In the genomic region with DNA sequence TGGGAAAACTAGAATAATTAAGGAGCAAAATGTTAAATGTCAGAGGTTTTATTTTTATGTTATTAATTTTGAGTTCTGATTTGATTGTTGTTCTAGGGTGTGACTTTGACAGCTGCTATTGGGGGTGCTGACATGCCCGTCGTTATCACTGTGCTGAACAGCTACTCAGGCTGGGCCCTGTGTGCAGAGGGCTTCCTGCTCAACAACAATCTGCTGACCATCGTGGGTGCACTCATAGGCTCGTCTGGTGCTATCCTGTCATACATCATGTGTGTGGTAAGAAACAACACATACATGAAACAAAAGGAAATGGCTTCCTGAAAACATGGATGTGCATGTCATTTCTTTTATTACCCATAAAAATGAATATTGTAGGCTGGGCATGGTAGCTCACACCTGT, we compare ENCODE assay signal across 25 cellular contexts.
"Had no signal": no experiment of that assay in that cellular context is flagged by ENCODE, and none has a peak within 500 bp of the region (broad histone marks: within the 10 kb centered on the region; RNA-seq: fewer than 3 reads in every experiment).

No MANE protein-coding gene starts in this region.

- H3K4me1 Mint-ChIP-seq: memory B cell; neural progenitor cell; stimulated activated naive B cell treated with anti-CD40 and anti-IgM and Interleukin-4, amounts not matched to agents 10 μg/mL and 1 μg/mL and 100 μg/mL, for 72 hours had no signal

- ATAC-seq: activated CD8-positive, alpha-beta T cell treated with anti-CD3 and anti-CD28 coated beads, Interleukin-2, amount 10 ng/mL, durations not matched to agents 7 days and 5 days; effector memory CD8-positive, alpha-beta T cell; esophagus mucosa; naive thymus-derived CD8-positive, alpha-beta T cell; stimulated activated naive B cell treated with anti-CD40 and anti-IgM and Interleukin-4, amounts not matched to agents 10 μg/mL and 1 μg/mL and 100 μg/mL, for 72 hours had no signal

- H3K36me3 ChIP-seq: neural progenitor cell, prostate gland had no signal

- H3K27ac Mint-ChIP-seq: activated CD8-positive, alpha-beta T cell treated with anti-CD3 and anti-CD28 coated beads, Interleukin-2, amount 10 ng/mL, durations not matched to agents 7 days and 5 days; activated naive CD4-positive, alpha-beta T cell treated with anti-CD3 and anti-CD28 coated beads, Interleukin-2, amount 50 U/mL, for 24 hours; effector memory CD8-positive, alpha-beta T cell; memory B cell; neural progenitor cell; stimulated activated naive B cell treated with anti-CD40 and anti-IgM and Interleukin-4, amounts not matched to agents 10 μg/mL and 1 μg/mL and 100 μg/mL, for 72 hours had no signal

- DNase-seq: activated CD4-positive, alpha-beta T cell treated with anti-CD3 and anti-CD28 coated beads for 1 hour; activated CD4-positive, alpha-beta T cell treated with anti-CD3 and anti-CD28 coated beads, Interleukin-2, amount 50 U/mL, for 1 hour; activated CD8-positive, alpha-beta T cell treated with anti-CD3 and anti-CD28 coated beads, Interleukin-2, amount 10 ng/mL, durations not matched to agents 7 days and 5 days; activated gamma-delta T cell treated with Interleukin-2 at 50 U/mL for 16 hours; activated T-cell treated with anti-CD3 and anti-CD28 coated beads, Interleukin-2, amount 50 U/mL, for 1 hour; adrenal gland; central memory CD4-positive, alpha-beta T cell; dorsolateral prefrontal cortex; effector memory CD8-positive, alpha-beta T cell; gastrocnemius medialis; hypothalamus; mucosa of descending colon; naive thymus-derived CD8-positive, alpha-beta T cell; stimulated activated CD4-positive, alpha-beta T cell treated with anti-CD3 and anti-CD28 coated beads, Interleukin-2, amount 100 ng/mL, for 24 hours; stimulated activated naive B cell treated with anti-CD40 and anti-IgM and Interleukin-4, amounts not matched to agents 10 μg/mL and 1 μg/mL and 100 μg/mL, for 72 hours; T-helper 9 cell; upper lobe of left lung had no signal

- H3K27me3 Mint-ChIP-seq: activated naive CD4-positive, alpha-beta T cell treated with anti-CD3 and anti-CD28 coated beads, Interleukin-2, amount 50 U/mL, for 24 hours; effector memory CD8-positive, alpha-beta T cell; memory B cell; naive thymus-derived CD8-positive, alpha-beta T cell; stimulated activated naive B cell treated with anti-CD40 and anti-IgM and Interleukin-4, amounts not matched to agents 10 μg/mL and 1 μg/mL and 100 μg/mL, for 72 hours had no signal

- H3K4me3 ChIP-seq: adrenal gland, ascending aorta, dorsolateral prefrontal cortex, gastrocnemius medialis, mucosa of descending colon, neural progenitor cell, prostate gland, right atrium auricular region, thoracic aorta, upper lobe of left lung had no signal

- H3K9ac ChIP-seq: neural progenitor cell had no signal

- H2AFZ ChIP-seq: neural progenitor cell had no signal

- H3K27me3 ChIP-seq: adrenal gland, ascending aorta, dorsolateral prefrontal cortex, gastrocnemius medialis, neural progenitor cell, right atrium auricular region, upper lobe of left lung had no signal

- H3K4me2 ChIP-seq: neural progenitor cell had no signal

- H3K9me3 ChIP-seq: adrenal gland, ascending aorta, gastrocnemius medialis, mucosa of descending colon, prostate gland, right atrium auricular region, thoracic aorta, upper lobe of left lung had no signal

- H3K27ac ChIP-seq: adrenal gland, dorsolateral prefrontal cortex, neural progenitor cell, prostate gland, right atrium auricular region, thoracic aorta, upper lobe of left lung had no signal

- H3K9me3 Mint-ChIP-seq: effector memory CD8-positive, alpha-beta T cell; neural progenitor cell had no signal

- H3K4me1 ChIP-seq: adrenal gland, ascending aorta, neural progenitor cell, right atrium auricular region, upper lobe of left lung had no signal

- H3K4me3 Mint-ChIP-seq: activated CD8-positive, alpha-beta T cell treated with anti-CD3 and anti-CD28 coated beads, Interleukin-2, amount 10 ng/mL, durations not matched to agents 7 days and 5 days; activated naive CD4-positive, alpha-beta T cell treated with anti-CD3 and anti-CD28 coated beads, Interleukin-2, amount 50 U/mL, for 24 hours; effector memory CD8-positive, alpha-beta T cell; memory B cell; naive thymus-derived CD8-positive, alpha-beta T cell; neural progenitor cell; stimulated activated naive B cell treated with anti-CD40 and anti-IgM and Interleukin-4, amounts not matched to agents 10 μg/mL and 1 μg/mL and 100 μg/mL, for 72 hours had no signal
